8 cellular contexts compared by ENCODE assay signal in the genomic region with DNA sequence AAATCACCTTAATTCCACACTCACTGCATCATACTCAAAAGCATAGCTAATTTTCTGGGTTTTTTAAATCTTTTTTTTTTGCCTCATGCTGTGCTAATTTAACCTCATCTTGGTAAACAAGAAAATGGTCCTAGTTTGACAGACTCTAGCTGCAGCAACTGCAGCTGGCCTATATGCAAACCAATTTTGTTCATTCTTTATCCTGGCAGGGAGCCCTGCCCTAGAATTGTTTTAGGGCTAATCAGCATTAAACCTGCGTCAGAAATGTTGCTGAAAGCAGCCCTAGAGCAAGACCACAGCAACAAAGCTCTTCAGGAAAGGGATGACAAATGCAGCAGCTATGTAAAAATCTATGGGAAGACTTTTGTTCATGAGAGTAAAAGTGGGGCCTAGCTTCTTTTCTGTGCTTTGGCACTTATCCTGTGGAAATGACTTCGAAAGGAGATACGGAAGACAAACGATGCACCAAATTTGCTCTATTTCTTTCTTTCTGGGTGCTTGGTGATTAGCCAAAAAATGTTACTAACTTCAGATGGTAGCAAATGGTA.
DNase-seq lines count a peak whose midpoint lies in the region; ATAC-seq and TF ChIP-seq lines count a peak whose summit lies in the region.

No MANE protein-coding gene starts in this region.

- H3K27me3 Mint-ChIP-seq in T-helper 2 cell treated with Interferon-gamma antibody and Interleukin-4, amounts not matched to agents 5 μg/mL and 100 μg/mL, for 36 hours (ENCODE audit: low read depth) = no peaks in the 10 kb centered on the region
- H3K27me3 Mint-ChIP-seq in stimulated activated naive B cell treated with anti-CD40 and anti-IgM and Interleukin-4, amounts not matched to agents 10 μg/mL and 1 μg/mL and 100 μg/mL, for 72 hours = no peaks in the 10 kb centered on the region

- in situ Hi-C loops in astrocyte of the cerebellum (cut with HindIII; ENCODE audit: low sequenced_read_pairs) = no loop called here

- no peak overlapping the region for H3K4me3 Mint-ChIP-seq in T-helper 2 cell treated with Interferon-gamma antibody and Interleukin-4, amounts not matched to agents 5 μg/mL and 100 μg/mL, for 36 hours
- no peak overlapping the region for H3K4me3 Mint-ChIP-seq in stimulated activated naive B cell treated with anti-CD40 and anti-IgM and Interleukin-4, amounts not matched to agents 10 μg/mL and 1 μg/mL and 100 μg/mL, for 72 hours

- no peak for ATAC-seq in HG02870 (IDR thresholded peaks at IDR 0.05; ENCODE audit: unreplicated experiment)
- ATAC-seq in stimulated activated naive B cell treated with anti-CD40 and anti-IgM and Interleukin-4, amounts not matched to agents 10 μg/mL and 1 μg/mL and 100 μg/mL, for 72 hours (replicated peaks) = no peak

- H3K4me3 ChIP-seq in astrocyte of the cerebellum (ENCODE audit: low read depth, low read length) = no peak overlapping the region

- DNase-seq in AG08396 (ENCODE audit: low spot score) = peak; percentile 81
- peak; percentile 38 for DNase-seq in NAMALWA (ENCODE audit: low spot score)
- peak; percentile 100 for DNase-seq in astrocyte of the cerebellum (ENCODE audit: low read depth)
- peak; percentile 46 for DNase-seq in left kidney (ENCODE audit: low read depth, low spot score)
- no peak for DNase-seq in T-helper 2 cell treated with Interferon-gamma antibody and Interleukin-4, amounts not matched to agents 5 μg/mL and 100 μg/mL, for 36 hours (ENCODE audit: low spot score)
- DNase-seq in stimulated activated CD8-positive, alpha-beta memory T cell treated with anti-CD3 and anti-CD28 coated beads, Interleukin-4, amount 100 ng/mL, for 48 hours = no peak
- no peak for DNase-seq in stimulated activated naive B cell treated with anti-CD40 and anti-IgM and Interleukin-4, amounts not matched to agents 10 μg/mL and 1 μg/mL and 100 μg/mL, for 72 hours

- no peak for TF ChIP-seq CTCF in astrocyte of the cerebellum (IDR thresholded peaks at IDR 0.05; ENCODE audit: low read depth, low read length, missing control alignments)

- H3K27ac Mint-ChIP-seq in T-helper 2 cell treated with Interferon-gamma antibody and Interleukin-4, amounts not matched to agents 5 μg/mL and 100 μg/mL, for 36 hours = no peak overlapping the region
- H3K27ac Mint-ChIP-seq in stimulated activated naive B cell treated with anti-CD40 and anti-IgM and Interleukin-4, amounts not matched to agents 10 μg/mL and 1 μg/mL and 100 μg/mL, for 72 hours = no peak overlapping the region

- H3K4me1 Mint-ChIP-seq in T-helper 2 cell treated with Interferon-gamma antibody and Interleukin-4, amounts not matched to agents 5 μg/mL and 100 μg/mL, for 36 hours (ENCODE audit: low read depth) = no peaks in the 10 kb centered on the region
- H3K4me1 Mint-ChIP-seq in stimulated activated naive B cell treated with anti-CD40 and anti-IgM and Interleukin-4, amounts not matched to agents 10 μg/mL and 1 μg/mL and 100 μg/mL, for 72 hours = peaks cover 28 to 58% of the 10 kb centered on the region in 2 donors

- H3K36me3 Mint-ChIP-seq in T-helper 2 cell treated with Interferon-gamma antibody and Interleukin-4, amounts not matched to agents 5 μg/mL and 100 μg/mL, for 36 hours (ENCODE audit: low read depth) = no peaks in the 10 kb centered on the region
- no peaks in the 10 kb centered on the region for H3K36me3 Mint-ChIP-seq in stimulated activated naive B cell treated with anti-CD40 and anti-IgM and Interleukin-4, amounts not matched to agents 10 μg/mL and 1 μg/mL and 100 μg/mL, for 72 hours

- H3K9me3 Mint-ChIP-seq in T-helper 2 cell treated with Interferon-gamma antibody and Interleukin-4, amounts not matched to agents 5 μg/mL and 100 μg/mL, for 36 hours = no peaks in the 10 kb centered on the region
- no peaks in the 10 kb centered on the region for H3K9me3 Mint-ChIP-seq in stimulated activated naive B cell treated with anti-CD40 and anti-IgM and Interleukin-4, amounts not matched to agents 10 μg/mL and 1 μg/mL and 100 μg/mL, for 72 hours

Comparison
In these comparisons a context has a peak if more than half of its experiments do, and no peak if none do; other contexts are left out.
1. DNase-seq: peak in AG08396 (single experiment), NAMALWA (single experiment), astrocyte of the cerebellum (single experiment) and left kidney (single experiment); none in T-helper 2 cell treated with Interferon-gamma antibody and Interleukin-4, amounts not matched to agents 5 μg/mL and 100 μg/mL, for 36 hours (single experiment), stimulated activated CD8-positive, alpha-beta memory T cell treated with anti-CD3 and anti-CD28 coated beads, Interleukin-4, amount 100 ng/mL, for 48 hours (single experiment) and stimulated activated naive B cell treated with anti-CD40 and anti-IgM and Interleukin-4, amounts not matched to agents 10 μg/mL and 1 μg/mL and 100 μg/mL, for 72 hours (single experiment).